In the genomic region with DNA sequence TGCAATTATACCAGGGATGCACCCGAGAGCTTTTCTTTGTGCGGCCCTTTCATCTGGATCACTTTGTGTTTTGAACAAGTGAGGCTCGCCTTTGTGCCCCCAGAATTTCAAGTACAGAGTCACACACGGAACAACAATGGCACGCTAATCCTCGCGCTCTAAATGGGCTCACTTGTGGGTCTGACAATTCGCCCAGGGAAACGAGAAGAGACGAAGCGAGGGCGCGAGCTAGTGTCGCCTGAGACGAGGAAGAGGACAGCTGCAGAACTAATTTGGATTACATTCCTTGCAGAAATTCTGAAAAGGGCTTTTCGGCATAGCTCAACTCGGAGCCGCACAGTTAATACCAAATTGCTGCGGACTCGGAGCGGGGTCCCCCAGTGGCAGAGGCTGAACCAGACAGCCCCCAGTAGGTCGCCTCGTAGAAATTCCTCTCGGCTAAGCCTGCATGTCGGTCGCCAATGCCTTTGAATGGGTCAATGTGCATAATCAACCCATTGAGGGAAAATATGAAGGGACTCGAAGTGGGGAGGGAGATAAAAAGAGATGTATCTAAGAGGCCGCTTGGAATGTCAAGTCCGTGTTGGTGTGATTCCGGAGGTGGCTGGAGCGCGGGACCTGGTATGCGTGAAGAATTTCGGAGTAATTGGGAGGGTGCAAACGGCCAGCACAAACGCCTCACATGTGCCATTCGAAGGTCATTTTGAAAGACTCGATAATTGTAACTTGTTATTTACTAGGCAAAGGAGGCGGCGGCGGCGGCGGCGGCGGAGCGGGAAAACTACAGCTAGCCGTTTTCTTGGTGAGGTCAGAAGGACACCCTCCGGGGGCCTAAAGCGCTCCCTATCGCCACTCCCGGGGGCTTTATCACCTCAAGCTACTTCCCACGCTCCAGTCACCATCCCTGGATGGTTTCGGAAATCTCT, we compare ENCODE assay signal across 8 cellular contexts. TPM values are rescaled to one million over a fixed set of nuclear protein-coding genes. Genes with fewer than 3 reads are reported as not detected.
DNase-seq lines count a peak whose midpoint lies in the region; ATAC-seq and TF ChIP-seq lines count a peak whose summit lies in the region.

No MANE protein-coding gene starts in this region.

- H3K27me3 Mint-ChIP-seq in chondrocyte (ENCODE audit: low read depth), result peaks cover 16% of the 10 kb centered on the region

- H3K27me3 ChIP-seq in ACC112 (ENCODE audit: insufficient read depth, low read length) (peaks cover 28% of the 10 kb centered on the region), transverse colon (peaks cover 66% of the 10 kb centered on the region)

- no peak for TF ChIP-seq EP300 in transverse colon (IDR thresholded peaks at IDR 0.05; ENCODE audit: low read depth)

- DNase-seq in chondrocyte (ENCODE audit: low spot score) (no peak), medulla oblongata (ENCODE audit: extremely low spot score) (peak; percentile 56), transverse colon (no peak), RKO (ENCODE audit: low spot score) (no peak), HuH-7.5 (ENCODE audit: low spot score) (no peak)
- DNase-seq in stimulated activated CD4-positive, alpha-beta T cell treated with anti-CD3 and anti-CD28 coated beads, Interleukin-2, amount 100 ng/mL, for 24 hours, result no peak

- no peak overlapping the region for H3K27ac Mint-ChIP-seq in chondrocyte (ENCODE audit: unreplicated experiment)

- TF ChIP-seq CTCF in chondrocyte (IDR thresholded peaks at IDR 0.05) (peak; percentile 29), transverse colon (IDR thresholded peaks at IDR 0.05) (no peak)

- H2AFZ ChIP-seq in ACC112 (ENCODE audit: low read length, unreplicated experiment), result peak overlapping the region; percentile 94

- H3K4me1 ChIP-seq in ACC112 (ENCODE audit: control insufficient read depth, insufficient read depth, low read length, unreplicated experiment) (no peaks in the 10 kb centered on the region), transverse colon (peaks cover 2 to 28% (median 25%) of the 10 kb centered on the region in 4 donors)

- intact Hi-C loops in transverse colon (cut with DNase I; ENCODE audit: low total_unique reads), result no loop called here

- H3K36me3 Mint-ChIP-seq in chondrocyte (ENCODE audit: low read depth), result no peaks in the 10 kb centered on the region

- ATAC-seq in HG03354 (IDR thresholded peaks at IDR 0.05; ENCODE audit: poor library complexity, severe bottlenecking, unreplicated experiment), result peak; percentile 9

- H3K4me1 Mint-ChIP-seq in chondrocyte (ENCODE audit: low read depth), result peaks cover 19% of the 10 kb centered on the region

- in situ Hi-C loops in transverse colon (cut with MboI; ENCODE audit: low pct_ligation_motif_present in 1 of 4, low pct_unique_long_range_greater_than_20kb in 1 of 4, low sequenced_read_pairs in 3 of 4), result no loop called here

- H3K27ac ChIP-seq in ACC112 (ENCODE audit: low read depth, low read length) (no peak overlapping the region), transverse colon (no peak overlapping the region)

- H3K79me2 ChIP-seq in ACC112 (ENCODE audit: control insufficient read depth, insufficient read depth, low read length, unreplicated experiment), result no peaks in the 10 kb centered on the region

- H3K9me3 Mint-ChIP-seq in chondrocyte (ENCODE audit: low read depth), result no peaks in the 10 kb centered on the region

- H3K4me3 ChIP-seq in ACC112 (ENCODE audit: low read depth, low read length) (peak overlapping the region; percentile 72), transverse colon (peak overlapping the region; percentile 12 to 55 (median 42))

- peak overlapping the region; percentile 87 for H3K4me3 Mint-ChIP-seq in chondrocyte (ENCODE audit: unreplicated experiment)

- H3K36me3 ChIP-seq in ACC112 (ENCODE audit: insufficient read depth, low read length), result no peaks in the 10 kb centered on the region
- H3K36me3 ChIP-seq in transverse colon, result no peaks in the 10 kb centered on the region

- no peak for TF ChIP-seq POLR2A in transverse colon (IDR thresholded peaks at IDR 0.05)

- H3K9me3 ChIP-seq in transverse colon, result no peaks in the 10 kb centered on the region

- WGBS in transverse colon (ENCODE audit: low coverage in 1 of 2), 2 donors, result 8 to 12% methylated on average over 12 to 53 of the region's 53 CpGs

RNA-seq across cellular contexts. Expression of gene ERBB4, which starts 2.0 kb away (rescaled TPM):
- total RNA-seq in chondrocyte (0.77 to 4.1 TPM (median 1.3 TPM) in 3 replicates), transverse colon (10 to 100 TPM in 1 of 4 donors, under 1 TPM in 2, not detected in 1; 0.16 to 12.7 (median 0.27) TPM)
